ENCODE assay signal across 12 cellular contexts in genomic region chr14:70888681-70889175, GRCh38. TPM values are rescaled to one million over a fixed set of nuclear protein-coding genes. Genes with fewer than 3 reads are reported as not detected.
DNase-seq lines count a peak whose midpoint lies in the region; ATAC-seq and TF ChIP-seq lines count a peak whose summit lies in the region.
"Had no signal": no experiment of that assay in that cellular context is flagged by ENCODE, and none has a peak within 500 bp of the region (broad histone marks: within the 10 kb centered on the region; RNA-seq: fewer than 3 reads in every experiment).

No MANE protein-coding gene starts in this region.

- peaks cover 4% of the 10 kb centered on the region for H3K36me3 Mint-ChIP-seq in activated naive CD8-positive, alpha-beta T cell treated with anti-CD3 and anti-CD28 coated beads, Interleukin-2, amount 10 ng/mL, durations not matched to agents 7 days and 5 days
- no peaks in the 10 kb centered on the region for H3K36me3 Mint-ChIP-seq in activated naive CD8-positive, alpha-beta T cell treated with anti-CD3 and anti-CD28 coated beads for 36 hours

- peak overlapping the region; percentile 77 for H3K27ac Mint-ChIP-seq in activated naive CD8-positive, alpha-beta T cell treated with anti-CD3 and anti-CD28 coated beads, Interleukin-2, amount 10 ng/mL, durations not matched to agents 7 days and 5 days
- no peak overlapping the region for H3K27ac Mint-ChIP-seq in activated naive CD8-positive, alpha-beta T cell treated with anti-CD3 and anti-CD28 coated beads for 36 hours

- POLR2A ChIA-PET in activated naive CD8-positive, alpha-beta T cell treated with anti-CD3 and anti-CD28 coated beads, Interleukin-2, amount 10 ng/mL, durations not matched to agents 7 days and 5 days (lab: Charles Lee) = interaction anchor here (0.5 to 8.5 kb wide), 4 partner anchors 14 to 234 kb away, joined by 3 to 132 read pairs (median 6); partner anchors contain the start of gene PCNX1

- peak; percentile 41 for ATAC-seq in activated naive CD8-positive, alpha-beta T cell treated with anti-CD3 and anti-CD28 coated beads, Interleukin-2, amount 10 ng/mL, durations not matched to agents 7 days and 5 days (ENCODE audit: low read depth)
- ATAC-seq in SK-N-SH treated with all-trans-retinoic acid at 6 μM for 48 hours = peak; percentile 76
- no peak for ATAC-seq in HG03045 (IDR thresholded peaks at IDR 0.05; ENCODE audit: unreplicated experiment)
- ATAC-seq in Right ventricle myocardium superior (ENCODE audit: poor library complexity) = no peak

- intact Hi-C loops in Right ventricle myocardium superior (cut with DNase I) = no loop called here

- H3K4me1 Mint-ChIP-seq in activated naive CD8-positive, alpha-beta T cell treated with anti-CD3 and anti-CD28 coated beads, Interleukin-2, amount 10 ng/mL, durations not matched to agents 7 days and 5 days = peaks cover 77% of the 10 kb centered on the region
- H3K4me1 Mint-ChIP-seq in activated naive CD8-positive, alpha-beta T cell treated with anti-CD3 and anti-CD28 coated beads for 36 hours = peaks cover 66% of the 10 kb centered on the region

- TF ChIP-seq CTCF in fibroblast of mammary gland (conservative IDR thresholded peaks at IDR 0.05; ENCODE audit: control insufficient read depth, insufficient read depth, low read depth, low read length) = no peak

- no peaks in the 10 kb centered on the region for H3K27me3 Mint-ChIP-seq in activated naive CD8-positive, alpha-beta T cell treated with anti-CD3 and anti-CD28 coated beads, Interleukin-2, amount 10 ng/mL, durations not matched to agents 7 days and 5 days
- no peaks in the 10 kb centered on the region for H3K27me3 Mint-ChIP-seq in activated naive CD8-positive, alpha-beta T cell treated with anti-CD3 and anti-CD28 coated beads for 36 hours

- no peak overlapping the region for H3K4me3 ChIP-seq in fibroblast of mammary gland (ENCODE audit: control insufficient read depth, low read depth, low read length)
- H3K4me3 ChIP-seq: BLaER1 had no signal

- DNase-seq in activated naive CD8-positive, alpha-beta T cell treated with anti-CD3 and anti-CD28 coated beads, Interleukin-2, amount 10 ng/mL, durations not matched to agents 7 days and 5 days = no peak
- no peak for DNase-seq in activated naive CD8-positive, alpha-beta T cell treated with anti-CD3 and anti-CD28 coated beads for 36 hours
- peak; percentile 87 for DNase-seq in fibroblast of mammary gland (ENCODE audit: low read depth)
- DNase-seq in UCSD-AML1 (lab: John Stamatoyannopoulos, UW; ENCODE audit: unreplicated experiment) = no peak
- DNase-seq in effector CD8-positive, alpha-beta T cell (lab: John Stamatoyannopoulos, UW) = no peak
- DNase-seq in Right ventricle myocardium superior = no peak
- DNase-seq: activated CD4-positive, CD25-positive, alpha-beta regulatory T cell treated with anti-CD3 and anti-CD28 coated beads, Interleukin-2, amount 50 U/mL, for 72 hours; midbrain; NCI-H1436 had no signal

- H3K4me3 Mint-ChIP-seq in activated naive CD8-positive, alpha-beta T cell treated with anti-CD3 and anti-CD28 coated beads, Interleukin-2, amount 10 ng/mL, durations not matched to agents 7 days and 5 days = peak overlapping the region; percentile 4
- H3K4me3 Mint-ChIP-seq in activated naive CD8-positive, alpha-beta T cell treated with anti-CD3 and anti-CD28 coated beads for 36 hours = no peak overlapping the region

- no peaks in the 10 kb centered on the region for H3K9me3 Mint-ChIP-seq in activated naive CD8-positive, alpha-beta T cell treated with anti-CD3 and anti-CD28 coated beads, Interleukin-2, amount 10 ng/mL, durations not matched to agents 7 days and 5 days
- no peaks in the 10 kb centered on the region for H3K9me3 Mint-ChIP-seq in activated naive CD8-positive, alpha-beta T cell treated with anti-CD3 and anti-CD28 coated beads for 36 hours

TF ChIP-seq in SK-N-SH treated with all-trans-retinoic acid at 6 μM for 48 hours, 23 proteins besides CTCF, POLR2A, EP300 and RAD21:
- peak; percentile 82 for TF ChIP-seq ISL1 (CRISPR knock-in tag; IDR thresholded peaks at IDR 0.05)
- no peak for TF ChIP-seq CSDC2 (CRISPR knock-in tag; IDR thresholded peaks at IDR 0.05)

RNA-seq across cellular contexts. Expression of gene PCNX1, which starts 18.5 kb away (rescaled TPM):
- 10 to 100 TPM; 80.0 to 93.0 TPM for total RNA-seq in activated naive CD8-positive, alpha-beta T cell treated with anti-CD3 and anti-CD28 coated beads, Interleukin-2, amount 10 ng/mL, durations not matched to agents 7 days and 5 days
- total RNA-seq in activated naive CD8-positive, alpha-beta T cell treated with anti-CD3 and anti-CD28 coated beads for 36 hours = 10 to 100 TPM; 31.0 to 37.4 TPM
- total RNA-seq in Right ventricle myocardium superior = 43.3 TPM

Comparison
In these comparisons a context has a peak if more than half of its experiments do, and no peak if none do; other contexts are left out.
1. ATAC-seq: peak in activated naive CD8-positive, alpha-beta T cell treated with anti-CD3 and anti-CD28 coated beads, Interleukin-2, amount 10 ng/mL, durations not matched to agents 7 days and 5 days (single experiment) and SK-N-SH treated with all-trans-retinoic acid at 6 μM for 48 hours (single experiment); none in HG03045 (single experiment) and Right ventricle myocardium superior (single experiment).